8 cellular contexts compared by ENCODE assay signal in the genomic region with DNA sequence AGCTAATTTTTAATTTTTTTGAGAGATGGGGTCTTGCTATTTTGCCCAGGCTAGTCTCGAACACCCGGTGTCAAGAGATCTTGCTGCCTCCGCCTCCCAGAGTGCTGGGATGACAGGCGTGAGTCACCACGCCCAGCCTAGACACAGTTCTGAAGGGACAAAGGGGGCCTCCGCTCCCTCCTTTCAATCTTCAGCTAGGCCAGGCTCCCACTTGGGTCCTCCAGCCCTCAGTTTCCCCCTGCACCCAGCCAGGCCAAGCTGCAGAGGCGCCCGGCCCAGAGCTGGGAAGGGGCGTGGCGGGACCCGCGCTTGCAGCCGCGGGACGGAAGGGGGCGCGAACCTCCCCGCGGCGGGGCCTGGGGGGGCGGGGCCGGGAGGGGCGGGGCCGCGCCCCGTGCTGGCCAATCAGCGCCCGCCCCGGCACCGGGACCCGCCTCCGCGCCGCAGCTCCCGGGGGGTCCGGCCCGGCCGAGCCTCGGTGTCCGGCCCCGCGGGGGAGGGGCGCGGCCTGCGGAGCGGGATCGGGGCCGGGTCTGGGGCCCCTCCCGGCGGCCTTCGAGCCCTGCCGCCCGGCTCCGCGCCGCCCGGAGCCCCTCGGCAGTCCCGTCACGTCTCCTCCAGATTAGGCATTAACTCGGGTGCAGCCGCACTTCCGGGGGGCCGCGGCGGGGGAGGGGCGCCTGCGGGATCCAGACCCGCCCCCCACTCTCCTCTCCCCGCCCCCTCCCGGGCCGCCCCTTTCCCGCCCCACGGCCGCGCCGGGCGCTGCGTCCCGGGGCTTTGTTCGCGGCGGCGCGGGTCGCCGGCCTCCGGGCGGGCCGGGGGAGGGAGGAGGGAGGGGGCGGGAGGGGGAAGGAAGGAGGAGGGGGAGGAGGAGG. TPM values are rescaled to one million over a fixed set of nuclear protein-coding genes. Genes with fewer than 3 reads are reported as not detected.
A peak's percentile ranks its signal among the peaks of the same experiment; 100 is the strongest.
DNase-seq lines count a peak whose midpoint lies in the region; ATAC-seq and TF ChIP-seq lines count a peak whose summit lies in the region.

No MANE protein-coding gene starts in this region.

- H2AFZ ChIP-seq in OCI-LY1 (ENCODE audit: low read length), result no peak overlapping the region

- peak overlapping the region; percentile 41 for H3K4me2 ChIP-seq in OCI-LY1 (ENCODE audit: low read length)

- ATAC-seq in CD4-positive, CD25-positive, alpha-beta regulatory T cell (ENCODE audit: low read depth in 2 of 2), result peak; percentile 80 to 81
- ATAC-seq in HG03378 (IDR thresholded peaks at IDR 0.05; ENCODE audit: unreplicated experiment), result peak; percentile 39
- ATAC-seq in natural killer cell treated with Interleukin-12 subunit alpha and Interleukin-12 subunit beta and Interleukin-15 and Interleukin-18, amount 100 ng/mL, for 72 hours, result peak; percentile 92 to 95

- no peaks in the 10 kb centered on the region for H3K36me3 Mint-ChIP-seq in CD4-positive, CD25-positive, alpha-beta regulatory T cell
- no peaks in the 10 kb centered on the region for H3K36me3 Mint-ChIP-seq in activated T-cell treated with anti-CD3 and anti-CD28 coated beads, Interleukin-2, amount 50 U/mL, for 24 hours (ENCODE audit: low read depth)
- no peaks in the 10 kb centered on the region for H3K36me3 Mint-ChIP-seq in natural killer cell treated with Interleukin-12 subunit alpha and Interleukin-12 subunit beta and Interleukin-15 and Interleukin-18, amount 100 ng/mL, for 72 hours

- no peaks in the 10 kb centered on the region for H3K79me2 ChIP-seq in OCI-LY1 (ENCODE audit: insufficient read depth, low read length)

- H3F3A ChIP-seq in OCI-LY1 (ENCODE audit: insufficient read depth, low read length), result no peaks in the 10 kb centered on the region

- no peaks in the 10 kb centered on the region for H3K36me3 ChIP-seq in CD4-positive, CD25-positive, alpha-beta regulatory T cell (ENCODE audit: control insufficient read depth, insufficient read depth, low read length)
- H3K36me3 ChIP-seq in OCI-LY1 (ENCODE audit: insufficient read depth, low read length) (no peaks in the 10 kb centered on the region), esophagus squamous epithelium (no peaks in the 10 kb centered on the region)

- H3K4me3 ChIP-seq in CD4-positive, CD25-positive, alpha-beta regulatory T cell (ENCODE audit: low read depth, low read length), result no peak overlapping the region
- H3K4me3 ChIP-seq in OCI-LY1 (ENCODE audit: low read depth, low read length, poor library complexity, severe bottlenecking) (peak overlapping the region; percentile 53), esophagus squamous epithelium (peak overlapping the region; percentile 65 to 90 (median 82))

- intact Hi-C loops in esophagus squamous epithelium (cut with DNase I), result no loop called here

- H3K27me3 Mint-ChIP-seq in CD4-positive, CD25-positive, alpha-beta regulatory T cell, result peaks cover 11% of the 10 kb centered on the region
- peaks cover 11% of the 10 kb centered on the region for H3K27me3 Mint-ChIP-seq in activated T-cell treated with anti-CD3 and anti-CD28 coated beads, Interleukin-2, amount 50 U/mL, for 24 hours
- peaks cover 0 to 2% of the 10 kb centered on the region in 2 donors for H3K27me3 Mint-ChIP-seq in natural killer cell treated with Interleukin-12 subunit alpha and Interleukin-12 subunit beta and Interleukin-15 and Interleukin-18, amount 100 ng/mL, for 72 hours

- H3K4me3 Mint-ChIP-seq in CD4-positive, CD25-positive, alpha-beta regulatory T cell, result peak overlapping the region; percentile 44 to 80 (median 76)
- peak overlapping the region; percentile 73 for H3K4me3 Mint-ChIP-seq in activated T-cell treated with anti-CD3 and anti-CD28 coated beads, Interleukin-2, amount 50 U/mL, for 24 hours
- H3K4me3 Mint-ChIP-seq in natural killer cell treated with Interleukin-12 subunit alpha and Interleukin-12 subunit beta and Interleukin-15 and Interleukin-18, amount 100 ng/mL, for 72 hours, result no peak overlapping the region

- no peak overlapping the region for H3K27ac ChIP-seq in CD4-positive, CD25-positive, alpha-beta regulatory T cell (ENCODE audit: insufficient read depth, low read length, poor library complexity, severe bottlenecking)
- H3K27ac ChIP-seq in OCI-LY1 (ENCODE audit: low read depth, low read length, poor library complexity, severe bottlenecking) (no peak overlapping the region), esophagus squamous epithelium (peak overlapping the region; percentile 87 to 97 (median 96))

- TF ChIP-seq POLR2A in esophagus squamous epithelium (IDR thresholded peaks at IDR 0.05), result peak in 1 of 4 donors; percentile 18

- H3K27me3 ChIP-seq in CD4-positive, CD25-positive, alpha-beta regulatory T cell (ENCODE audit: control insufficient read depth, insufficient read depth, low read length), result no peaks in the 10 kb centered on the region
- H3K27me3 ChIP-seq in OCI-LY1 (ENCODE audit: insufficient read depth, low read length), result peaks cover 16% of the 10 kb centered on the region; the same call in 1 of the 2 replicates
- H3K27me3 ChIP-seq in esophagus squamous epithelium, result peaks cover 0 to 11% (median 0%) of the 10 kb centered on the region in 4 donors

- peaks cover 30% of the 10 kb centered on the region for H3K4me1 ChIP-seq in CD4-positive, CD25-positive, alpha-beta regulatory T cell (ENCODE audit: control insufficient read depth, insufficient read depth, low read length, poor library complexity, severe bottlenecking)
- H3K4me1 ChIP-seq in OCI-LY1 (ENCODE audit: insufficient read depth, low read length, severe bottlenecking), result peaks cover 12% of the 10 kb centered on the region
- peaks cover 28 to 58% (median 31%) of the 10 kb centered on the region in 3 donors for H3K4me1 ChIP-seq in esophagus squamous epithelium

- DNase-seq in CD4-positive, CD25-positive, alpha-beta regulatory T cell, result peak; percentile 68 to 78 (median 78)
- peak; percentile 96 for DNase-seq in GM19238 (ENCODE audit: insufficient read length, low spot score)
- DNase-seq in activated T-cell treated with anti-CD3 and anti-CD28 coated beads, Interleukin-2, amount 50 U/mL, for 24 hours, result peak; percentile 88
- no peak for DNase-seq in esophagus squamous epithelium (lab: John Stamatoyannopoulos, UW)
- DNase-seq in natural killer cell treated with Interleukin-12 subunit alpha and Interleukin-12 subunit beta and Interleukin-15 and Interleukin-18, amount 100 ng/mL, for 72 hours (ENCODE audit: low spot score), result peak; percentile 89
- DNase-seq in stimulated activated naive CD4-positive, alpha-beta T cell treated with Interleukin-2 at 50 U/mL for 16 hours (lab: John Stamatoyannopoulos, UW), result peak; percentile 74

- H4K20me1 ChIP-seq in OCI-LY1 (ENCODE audit: insufficient read depth, low read length), result no peaks in the 10 kb centered on the region

- peaks cover 0 to 23% (median 7%) of the 10 kb centered on the region in 4 donors for H3K4me1 Mint-ChIP-seq in CD4-positive, CD25-positive, alpha-beta regulatory T cell
- H3K4me1 Mint-ChIP-seq in activated T-cell treated with anti-CD3 and anti-CD28 coated beads, Interleukin-2, amount 50 U/mL, for 24 hours (ENCODE audit: low read depth), result peaks cover 15% of the 10 kb centered on the region
- H3K4me1 Mint-ChIP-seq in natural killer cell treated with Interleukin-12 subunit alpha and Interleukin-12 subunit beta and Interleukin-15 and Interleukin-18, amount 100 ng/mL, for 72 hours (ENCODE audit: low read depth in 2 of 2), result peaks cover 4 to 11% of the 10 kb centered on the region in 2 donors

- H3K9me3 ChIP-seq in CD4-positive, CD25-positive, alpha-beta regulatory T cell (ENCODE audit: control insufficient read depth in 2 of 2, low read length in 2 of 2), result peaks cover 0 to 2% of the 10 kb centered on the region in 2 experiments
- no peaks in the 10 kb centered on the region for H3K9me3 ChIP-seq in OCI-LY1 (ENCODE audit: low read length)
- no peaks in the 10 kb centered on the region for H3K9me3 ChIP-seq in esophagus squamous epithelium

- peak overlapping the region in 1 of 3 donors; percentile 14 for H3K27ac Mint-ChIP-seq in CD4-positive, CD25-positive, alpha-beta regulatory T cell
- no peak overlapping the region for H3K27ac Mint-ChIP-seq in activated T-cell treated with anti-CD3 and anti-CD28 coated beads, Interleukin-2, amount 50 U/mL, for 24 hours
- no peak overlapping the region for H3K27ac Mint-ChIP-seq in natural killer cell treated with Interleukin-12 subunit alpha and Interleukin-12 subunit beta and Interleukin-15 and Interleukin-18, amount 100 ng/mL, for 72 hours

- TF ChIP-seq CTCF in OCI-LY1 (IDR thresholded peaks at IDR 0.05; ENCODE audit: low read length), result peak; percentile 18; the same call in 1 of the 2 replicates
- TF ChIP-seq CTCF in esophagus squamous epithelium (IDR thresholded peaks at IDR 0.05), result peak in 5 of 6 experiments; percentile 19 to 53 (median 30)

- no peaks in the 10 kb centered on the region for H3K9me2 ChIP-seq in OCI-LY1 (ENCODE audit: low read depth, low read length)

- peak overlapping the region; percentile 48; the same call in 1 of the 2 replicates for H3K9ac ChIP-seq in OCI-LY1 (ENCODE audit: low read length)

- 20% methylated on average over 2 of the region's 91 CpGs; no CpG with 5 or more reads in 1 of the 2 donors for WGBS in esophagus squamous epithelium, 2 donors

- no peaks in the 10 kb centered on the region for H3K9me3 Mint-ChIP-seq in CD4-positive, CD25-positive, alpha-beta regulatory T cell
- H3K9me3 Mint-ChIP-seq in activated T-cell treated with anti-CD3 and anti-CD28 coated beads, Interleukin-2, amount 50 U/mL, for 24 hours, result no peaks in the 10 kb centered on the region
- no peaks in the 10 kb centered on the region for H3K9me3 Mint-ChIP-seq in natural killer cell treated with Interleukin-12 subunit alpha and Interleukin-12 subunit beta and Interleukin-15 and Interleukin-18, amount 100 ng/mL, for 72 hours

RNA-seq across cellular contexts. Expression of a gene that starts 0.6 kb away (rescaled TPM):
- 4.2 TPM for total RNA-seq in CD4-positive, CD25-positive, alpha-beta regulatory T cell
- polyA plus RNA-seq in CD4-positive, CD25-positive, alpha-beta regulatory T cell, result under 1 TPM in 3 of 4 donors, not detected in 1; 0.06 to 0.38 (median 0.21) TPM
- 10 to 100 TPM; 20.0 to 35.8 (median 32.0) TPM for total RNA-seq in esophagus squamous epithelium
- 1 to 10 TPM; 9.3 to 9.4 TPM for total RNA-seq in natural killer cell treated with Interleukin-12 subunit alpha and Interleukin-12 subunit beta and Interleukin-15 and Interleukin-18, amount 100 ng/mL, for 72 hours

RNA-seq across cellular contexts. Expression of a gene that starts 6.1 kb away (rescaled TPM):
- total RNA-seq in CD4-positive, CD25-positive, alpha-beta regulatory T cell, result 76.7 TPM
- 100 to 1,000 TPM; 174 to 489 (median 295) TPM for polyA plus RNA-seq in CD4-positive, CD25-positive, alpha-beta regulatory T cell
- total RNA-seq in esophagus squamous epithelium, result 10 to 100 TPM in 2 of 4 donors, 1 to 10 TPM in 2; 7.2 to 44.3 (median 10.3) TPM
- total RNA-seq in natural killer cell treated with Interleukin-12 subunit alpha and Interleukin-12 subunit beta and Interleukin-15 and Interleukin-18, amount 100 ng/mL, for 72 hours, result 10 to 100 TPM; 15.2 to 44.3 TPM

RNA-seq across cellular contexts. Expression of a gene that starts 19.5 kb away (rescaled TPM):
- 25.9 TPM for total RNA-seq in CD4-positive, CD25-positive, alpha-beta regulatory T cell
- polyA plus RNA-seq in CD4-positive, CD25-positive, alpha-beta regulatory T cell, result 1 to 10 TPM in 2 of 4 donors, under 1 TPM in 1, not detected in 1; 0.21 to 1.3 (median 1.1) TPM
- total RNA-seq in esophagus squamous epithelium, result 10 to 100 TPM; 15.1 to 16.2 (median 15.3) TPM
- total RNA-seq in natural killer cell treated with Interleukin-12 subunit alpha and Interleukin-12 subunit beta and Interleukin-15 and Interleukin-18, amount 100 ng/mL, for 72 hours, result not detected

RNA-seq across cellular contexts. Expression of a gene that starts 37.5 kb away (rescaled TPM):
- total RNA-seq in CD4-positive, CD25-positive, alpha-beta regulatory T cell, result not detected
- not detected for polyA plus RNA-seq in CD4-positive, CD25-positive, alpha-beta regulatory T cell
- total RNA-seq in esophagus squamous epithelium, result not detected
- total RNA-seq in natural killer cell treated with Interleukin-12 subunit alpha and Interleukin-12 subunit beta and Interleukin-15 and Interleukin-18, amount 100 ng/mL, for 72 hours, result not detected

RNA-seq across cellular contexts. Expression of a gene that starts 53.1 kb away (rescaled TPM):
- total RNA-seq in CD4-positive, CD25-positive, alpha-beta regulatory T cell, result 2.5 TPM
- polyA plus RNA-seq in CD4-positive, CD25-positive, alpha-beta regulatory T cell, result under 1 TPM in 2 of 4 donors, not detected in 2; 0.39 to 0.61 TPM
- 10 to 100 TPM; 16.8 to 39.6 (median 23.4) TPM for total RNA-seq in esophagus squamous epithelium
- 1 to 10 TPM; 1.4 TPM for total RNA-seq in natural killer cell treated with Interleukin-12 subunit alpha and Interleukin-12 subunit beta and Interleukin-15 and Interleukin-18, amount 100 ng/mL, for 72 hours

Comparison
In these comparisons a context has a peak if more than half of its experiments do, and no peak if none do; other contexts are left out.
1. ATAC-seq: peak in every context shown above with its lines; median percentile 94 in natural killer cell treated with Interleukin-12 subunit alpha and Interleukin-12 subunit beta and Interleukin-15 and Interleukin-18, amount 100 ng/mL, for 72 hours; 80 in CD4-positive, CD25-positive, alpha-beta regulatory T cell; 39 in HG03378.
2. H3K27ac ChIP-seq: peak in esophagus squamous epithelium (4 of 4); none in CD4-positive, CD25-positive, alpha-beta regulatory T cell (single experiment) and OCI-LY1 (single experiment).
3. RNA of a gene that starts 19.5 kb away (total RNA-seq): 25.9 TPM in CD4-positive, CD25-positive, alpha-beta regulatory T cell (single experiment) and 15.1 to 16.2 TPM in esophagus squamous epithelium; not detected in natural killer cell treated with Interleukin-12 subunit alpha and Interleukin-12 subunit beta and Interleukin-15 and Interleukin-18, amount 100 ng/mL, for 72 hours; every median in the first group is over 10 times any median in the second.